Comparison of ENCODE assay signal across 13 cellular contexts in the genomic region with DNA sequence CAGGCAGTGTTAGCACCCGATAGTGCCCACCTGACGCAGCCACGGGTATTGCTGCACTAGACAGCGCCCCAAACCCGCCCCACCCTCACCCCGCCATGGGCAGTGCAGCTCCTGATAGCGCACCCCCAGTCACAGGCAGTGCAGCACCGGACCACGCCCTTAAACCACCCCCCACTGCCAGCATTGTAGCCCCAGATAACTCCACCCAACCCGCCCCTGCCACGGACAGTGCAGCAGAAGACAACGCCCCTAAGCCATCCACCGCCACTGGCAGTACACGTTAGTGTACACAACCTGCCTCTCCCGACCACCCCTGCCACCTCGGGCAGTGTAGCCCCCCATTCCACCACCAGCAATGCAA. TPM values are rescaled to one million over a fixed set of nuclear protein-coding genes. Genes with fewer than 3 reads are reported as not detected.
A peak's percentile ranks its signal among the peaks of the same experiment; 100 is the strongest.
DNase-seq lines count a peak whose midpoint lies in the region; ATAC-seq, FAIRE-seq and TF ChIP-seq lines count a peak whose summit lies in the region.
"Had no signal": no experiment of that assay in that cellular context is flagged by ENCODE, and none has a peak within 500 bp of the region (broad histone marks: within the 10 kb centered on the region; RNA-seq: fewer than 3 reads in every experiment).

No MANE protein-coding gene starts in this region.

- RAD21 ChIA-PET in GM12878 (lab: Charles Lee; ENCODE audit: unreplicated experiment), result interaction anchor here (1.1 to 1.2 kb wide), 2 partner anchors 48 to 574 kb away, joined by 3 read pairs; no protein-coding TSS in a partner anchor

- DNase-seq in activated naive CD8-positive, alpha-beta T cell treated with anti-CD3 and anti-CD28 coated beads, Interleukin-2, amount 50 U/mL, for 24 hours, result no peak
- no peak for DNase-seq in activated naive CD8-positive, alpha-beta T cell treated with anti-CD3 and anti-CD28 coated beads for 36 hours
- DNase-seq in GM12878 (ENCODE audit: low read depth, low spot score), result no peak
- peak in 1 of 3 donors; percentile 54 for DNase-seq in right lobe of liver
- DNase-seq in transverse colon, result peak; percentile 69
- no peak for DNase-seq in stimulated activated CD4-positive, alpha-beta T cell treated with anti-CD3 and anti-CD28 coated beads, Interleukin-12 subunit alpha, Interleukin-12 subunit beta, amount 100 ng/mL, for 4 hours
- DNase-seq in D721Med (ENCODE audit: insufficient read length, low spot score), result no peak
- no peak for DNase-seq in D341Med (ENCODE audit: low spot score)
- DNase-seq: activated naive CD4-positive, alpha-beta T cell treated with anti-CD3 and anti-CD28 coated beads, Interleukin-2, amount 50 U/mL, for 16 hours; natural killer cell had no signal

- no peaks in the 10 kb centered on the region for H4K20me1 ChIP-seq in GM12878 (ENCODE audit: control insufficient read depth, insufficient read depth)

- no peak overlapping the region for H3K27ac Mint-ChIP-seq in activated naive CD8-positive, alpha-beta T cell treated with anti-CD3 and anti-CD28 coated beads, Interleukin-2, amount 50 U/mL, for 24 hours
- H3K27ac Mint-ChIP-seq in activated naive CD8-positive, alpha-beta T cell treated with anti-CD3 and anti-CD28 coated beads for 36 hours, result no peak overlapping the region
- H3K27ac Mint-ChIP-seq: natural killer cell had no signal

- H3K4me3 ChIP-seq in GM12878 (no peak overlapping the region), right lobe of liver (peak overlapping the region; percentile 51 to 71 (median 59)), transverse colon (peak overlapping the region in 3 of 4 donors; percentile 32 to 51 (median 38))

- POLR2A ChIA-PET in GM12878 (lab: Charles Lee), result no interaction called here

- no peak for TF ChIP-seq CTCF in GM12878 (IDR thresholded peaks at IDR 0.05 in 2 of 3, conservative IDR thresholded peaks at IDR 0.05 in 1 of 3; ENCODE audit: control insufficient read depth in 2 of 3, extremely low read depth in 1 of 3, insufficient read depth in 1 of 3, low read depth in 3 of 3, low read length in 3 of 3)
- no peak for TF ChIP-seq CTCF in right lobe of liver (IDR thresholded peaks at IDR 0.05)
- TF ChIP-seq CTCF in transverse colon (IDR thresholded peaks at IDR 0.05), result no peak
- TF ChIP-seq CTCF in D721Med (IDR thresholded peaks at IDR 0.05; ENCODE audit: insufficient read depth, missing control alignments), result no peak

- 22% methylated on average over 16 of the region's 16 CpGs for WGBS in GM12878 (ENCODE audit: insufficient coverage, insufficient replicate concordance, low lambda C conversion rate, missing lambda C conversion rate)
- WGBS in right lobe of liver (ENCODE audit: insufficient coverage, low coverage, low lambda C conversion rate, missing lambda C conversion rate), result 30% methylated on average over 10 of the region's 16 CpGs
- WGBS in transverse colon (ENCODE audit: low coverage in 1 of 2), 2 donors, result 51% methylated on average over 15 of the region's 16 CpGs; no CpG with 5 or more reads in 1 of the 2 donors

- TF ChIP-seq POLR2A in GM12878 (IDR thresholded peaks at IDR 0.05; ENCODE audit: low read depth, low read length), result no peak
- TF ChIP-seq POLR2A in right lobe of liver (IDR thresholded peaks at IDR 0.05), result no peak
- no peak for TF ChIP-seq POLR2A in transverse colon (IDR thresholded peaks at IDR 0.05)

- H3K27me3 ChIP-seq in GM12878 (replicated peaks in 1 of 2; ENCODE audit: control insufficient read depth in 2 of 2, insufficient read depth in 2 of 2, low read length in 1 of 2) (no peaks in the 10 kb centered on the region; a peak in 1 of 4 replicates), right lobe of liver (no peaks in the 10 kb centered on the region), transverse colon (no peaks in the 10 kb centered on the region)
- H3K27me3 ChIP-seq: tibial nerve had no signal

- SMC1A ChIA-PET in GM12878 (lab: Charles Lee; ENCODE audit: uncharacterized antibody, unreplicated experiment), result interaction anchor here (0.7 to 1.6 kb wide), 4 partner anchors 47 to 479 kb away, joined by 3 to 5 read pairs (median 4); no protein-coding TSS in a partner anchor

- no peak overlapping the region for H3K4me3 Mint-ChIP-seq in activated naive CD8-positive, alpha-beta T cell treated with anti-CD3 and anti-CD28 coated beads, Interleukin-2, amount 50 U/mL, for 24 hours
- H3K4me3 Mint-ChIP-seq in activated naive CD8-positive, alpha-beta T cell treated with anti-CD3 and anti-CD28 coated beads for 36 hours, result no peak overlapping the region
- H3K4me3 Mint-ChIP-seq: natural killer cell had no signal

- H3K36me3 Mint-ChIP-seq in activated naive CD8-positive, alpha-beta T cell treated with anti-CD3 and anti-CD28 coated beads, Interleukin-2, amount 50 U/mL, for 24 hours (ENCODE audit: low read depth), result no peaks in the 10 kb centered on the region
- no peaks in the 10 kb centered on the region for H3K36me3 Mint-ChIP-seq in activated naive CD8-positive, alpha-beta T cell treated with anti-CD3 and anti-CD28 coated beads for 36 hours
- H3K36me3 Mint-ChIP-seq: natural killer cell had no signal

- ATAC-seq in activated naive CD8-positive, alpha-beta T cell treated with anti-CD3 and anti-CD28 coated beads, Interleukin-2, amount 50 U/mL, for 24 hours, result peak; percentile 25
- ATAC-seq in GM12878 (peak; percentile 48), right lobe of liver (peak; percentile 40 to 68 (median 61))

- H3K4me1 ChIP-seq in GM12878 (ENCODE audit: control insufficient read depth, insufficient read depth, low read length) (no peaks in the 10 kb centered on the region), right lobe of liver (peaks cover 0 to 6% (median 3%) of the 10 kb centered on the region in 4 donors), transverse colon (peaks cover 0 to 4% (median 1%) of the 10 kb centered on the region in 4 donors)
- H3K4me1 ChIP-seq: tibial nerve had no signal

- H2AFZ ChIP-seq in GM12878 (ENCODE audit: control insufficient read depth, low read depth, low read length), result no peak overlapping the region

- TF ChIP-seq EP300 in GM12878 (IDR thresholded peaks at IDR 0.05; ENCODE audit: borderline replicate concordance in 1 of 2, control insufficient read depth in 1 of 2, low read depth in 2 of 2, low read length in 2 of 2) (no peak), transverse colon (IDR thresholded peaks at IDR 0.05; ENCODE audit: low read depth) (no peak)

- no peak overlapping the region for H3K4me2 ChIP-seq in GM12878 (ENCODE audit: control insufficient read depth, insufficient read depth)

- TF ChIP-seq RAD21 in GM12878 (IDR thresholded peaks at IDR 0.05; ENCODE audit: insufficient read depth, low read depth, low read length), result no peak

- H3K27ac ChIP-seq in GM12878 (ENCODE audit: control insufficient read depth, insufficient read depth) (no peak overlapping the region), right lobe of liver (peak overlapping the region in 2 of 3 donors; percentile 87 to 89), transverse colon (peak overlapping the region; percentile 81 to 86 (median 82))

- H3K79me2 ChIP-seq in GM12878 (ENCODE audit: control insufficient read depth, insufficient read depth, low read length), result no peaks in the 10 kb centered on the region

- BruUV-seq in GM12878 (replicated peaks; lab: Mats Ljungman, UMichigan), result no TSS peak

- H3K9me3 ChIP-seq in GM12878 (replicated peaks; ENCODE audit: control insufficient read depth, insufficient read depth, low read length) (no peaks in the 10 kb centered on the region), right lobe of liver (no peaks in the 10 kb centered on the region), transverse colon (no peaks in the 10 kb centered on the region)
- H3K9me3 ChIP-seq: tibial nerve had no signal

- in situ Hi-C loops in GM12878 (cut with MboI), result no loop called here
- in situ Hi-C loops in transverse colon (cut with MboI; ENCODE audit: low pct_ligation_motif_present in 1 of 4, low pct_unique_long_range_greater_than_20kb in 1 of 4, low sequenced_read_pairs in 3 of 4), result no loop called here

- peaks cover 11% of the 10 kb centered on the region for H3K27me3 Mint-ChIP-seq in activated naive CD8-positive, alpha-beta T cell treated with anti-CD3 and anti-CD28 coated beads, Interleukin-2, amount 50 U/mL, for 24 hours
- H3K27me3 Mint-ChIP-seq in activated naive CD8-positive, alpha-beta T cell treated with anti-CD3 and anti-CD28 coated beads for 36 hours, result peaks cover 8% of the 10 kb centered on the region

- CTCF ChIA-PET in GM12878 (lab: Yijun Ruan, JAX), result interaction anchor here (0.9 to 1.6 kb wide), 6 partner anchors 39 to 70 kb away, joined by 3 to 7 read pairs (median 4); no protein-coding TSS in a partner anchor

- FAIRE-seq in GM12878 (lab: Jason Lieb, UNC) (no peak), D721Med (lab: Jason Lieb, UNC) (no peak)
- FAIRE-seq: keratinocyte had no signal

- H3K9me3 Mint-ChIP-seq in activated naive CD8-positive, alpha-beta T cell treated with anti-CD3 and anti-CD28 coated beads, Interleukin-2, amount 50 U/mL, for 24 hours, result no peaks in the 10 kb centered on the region
- no peaks in the 10 kb centered on the region for H3K9me3 Mint-ChIP-seq in activated naive CD8-positive, alpha-beta T cell treated with anti-CD3 and anti-CD28 coated beads for 36 hours
- H3K9me3 Mint-ChIP-seq: natural killer cell had no signal

- no peak overlapping the region for H3K9ac ChIP-seq in GM12878 (ENCODE audit: control insufficient read depth, insufficient read depth, low read length)

- H3K4me1 Mint-ChIP-seq in activated naive CD8-positive, alpha-beta T cell treated with anti-CD3 and anti-CD28 coated beads, Interleukin-2, amount 50 U/mL, for 24 hours, result no peaks in the 10 kb centered on the region
- H3K4me1 Mint-ChIP-seq in activated naive CD8-positive, alpha-beta T cell treated with anti-CD3 and anti-CD28 coated beads for 36 hours, result no peaks in the 10 kb centered on the region
- H3K4me1 Mint-ChIP-seq: natural killer cell had no signal

- intact Hi-C loops in GM12878 (cut with micrococcal nuclease; ENCODE audit: unreplicated experiment), result loop anchor here (1.0 to 10.0 kb wide), 3 partner anchors 49 to 581 kb away; no protein-coding TSS in a partner anchor
- intact Hi-C loops in right lobe of liver (cut with DNase I), result loop anchor here in 1 of 2 donors (5.0 kb wide), 1 partner anchor 48 kb away; no protein-coding TSS in a partner anchor
- intact Hi-C loops in transverse colon (cut with DNase I; ENCODE audit: low total_unique reads), result no loop called here

- H3K36me3 ChIP-seq in GM12878 (ENCODE audit: control insufficient read depth in 2 of 2, insufficient read depth in 2 of 2, low read length in 1 of 2) (no peaks in the 10 kb centered on the region), right lobe of liver (no peaks in the 10 kb centered on the region), transverse colon (no peaks in the 10 kb centered on the region)
- H3K36me3 ChIP-seq: tibial nerve had no signal

RNA-seq across cellular contexts. Expression of gene PCAT7, which starts 0.8 kb away (rescaled TPM):
- total RNA-seq in activated naive CD8-positive, alpha-beta T cell treated with anti-CD3 and anti-CD28 coated beads for 36 hours, result not detected
- not detected in 2 replicates for total RNA-seq in GM12878 (2013; cell fraction: nucleolus; rRNA removed)
- total RNA-seq in GM12878 (2014; rRNA removed) (not detected in 2 replicates), GM12878 (2014; rRNA removed; fragmentation: Illumina TruSeq; extraction: Trizol) (not detected in 2 replicates), GM12878 (2021) (not detected in 2 replicates), right lobe of liver (1 to 10 TPM in 2 of 6 experiments, under 1 TPM in 4; 0.37 to 3.1 (median 0.96) TPM), transverse colon (1 to 10 TPM in 3 of 4 donors, under 1 TPM in 1; 0.60 to 5.2 (median 1.7) TPM)
- not detected for polyA plus RNA-seq in GM12878 (2011; ENCODE audit: low read depth)
- polyA plus RNA-seq in GM12878 (2011; rRNA removed) (not detected in 2 replicates), GM12878 (2014; fragmentation: Illumina TruSeq; extraction: Trizol) (not detected in 2 replicates), GM12878 (2014; fragmentation: Nextera tagmentation; extraction: Ambion mirVana) (under 1 TPM in 1 of 2 experiments, not detected in 1; 0.04 TPM), GM12878 (2014; rRNA removed) (not detected in 2 replicates), GM12878 (2016; fragmentation: Nextera tagmentation; extraction: Ambion mirVana) (not detected)
- polyA plus RNA-seq in GM12878 (2011; cell fraction: cytosol; rRNA removed), result not detected in 2 replicates
- polyA plus RNA-seq in GM12878 (2011; cell fraction: nucleus; rRNA removed), result not detected in 2 replicates
- polyA plus RNA-seq in GM12878 (2012), result 0.04 TPM in 2 replicates
- polyA minus RNA-seq in GM12878 (2011; rRNA and poly(A)+ RNA removed), result not detected in 2 replicates
- not detected in 2 replicates for polyA minus RNA-seq in GM12878 (2011; cell fraction: cytosol; rRNA and poly(A)+ RNA removed)
- not detected in 2 replicates for polyA minus RNA-seq in GM12878 (2011; cell fraction: nucleus; rRNA and poly(A)+ RNA removed)
- total RNA-seq: natural killer cell had no signal
- polyA plus RNA-seq: keratinocyte had no signal

RNA-seq across cellular contexts. Expression of gene FBP2, which starts 39.6 kb away (rescaled TPM):
- not detected for total RNA-seq in activated naive CD8-positive, alpha-beta T cell treated with anti-CD3 and anti-CD28 coated beads for 36 hours
- not detected in 2 replicates for total RNA-seq in GM12878 (2013; cell fraction: nucleolus; rRNA removed)
- 0.17 TPM in 1 of 2 replicates, not detected in the other for total RNA-seq in GM12878 (2014; rRNA removed)
- not detected in 2 replicates for total RNA-seq in GM12878 (2014; rRNA removed; fragmentation: Illumina TruSeq; extraction: Trizol)
- total RNA-seq in GM12878 (2021), result not detected in 2 replicates
- polyA plus RNA-seq in GM12878 (2011; ENCODE audit: low read depth), result not detected
- polyA plus RNA-seq in GM12878 (2011; rRNA removed), result 1.1 and 1.3 TPM in 2 replicates
- polyA plus RNA-seq in GM12878 (2011; cell fraction: cytosol; rRNA removed), result 1.1 and 1.3 TPM in 2 replicates
- polyA plus RNA-seq in GM12878 (2011; cell fraction: nucleus; rRNA removed), result 2.1 and 3.5 TPM in 2 replicates
- polyA plus RNA-seq in GM12878 (2012), result 0.17 TPM in 1 of 2 replicates, not detected in the other
- not detected in 2 replicates for polyA plus RNA-seq in GM12878 (2014; fragmentation: Illumina TruSeq; extraction: Trizol)
- under 1 TPM in 1 of 2 experiments, not detected in 1; 0.07 TPM for polyA plus RNA-seq in GM12878 (2014; fragmentation: Nextera tagmentation; extraction: Ambion mirVana)
- polyA plus RNA-seq in GM12878 (2014; rRNA removed), result 0.08 TPM in 1 of 2 replicates, not detected in the other
- polyA plus RNA-seq in GM12878 (2016; fragmentation: Nextera tagmentation; extraction: Ambion mirVana), result not detected
- polyA minus RNA-seq in GM12878 (2011; rRNA and poly(A)+ RNA removed), result 0.26 and 0.44 TPM in 2 replicates
- not detected in 2 replicates for polyA minus RNA-seq in GM12878 (2011; cell fraction: cytosol; rRNA and poly(A)+ RNA removed)
- 0.29 and 0.36 TPM in 2 replicates for polyA minus RNA-seq in GM12878 (2011; cell fraction: nucleus; rRNA and poly(A)+ RNA removed)
- not detected for total RNA-seq in right lobe of liver
- not detected for total RNA-seq in transverse colon
- total RNA-seq: fibroblast of lung, natural killer cell, tibial nerve had no signal
- polyA plus RNA-seq: fibroblast of lung, keratinocyte had no signal
